Comparison of ENCODE assay signal across 15 cellular contexts in genomic region chr22:31734512-31734911, GRCh38. TPM values are rescaled to one million over a fixed set of nuclear protein-coding genes. Genes with fewer than 3 reads are reported as not detected.
A peak's percentile ranks its signal among the peaks of the same experiment; 100 is the strongest.
DNase-seq lines count a peak whose midpoint lies in the region; ATAC-seq lines count a peak whose summit lies in the region.
"Had no signal": no experiment of that assay in that cellular context is flagged by ENCODE, and none has a peak within 500 bp of the region (broad histone marks: within the 10 kb centered on the region; RNA-seq: fewer than 3 reads in every experiment).

No MANE protein-coding gene starts in this region.

- DNase-seq in A172 (ENCODE audit: low spot score) (peak; percentile 10), HPDE6-E6E7 (ENCODE audit: extremely low spot score) (peak; percentile 64), astrocyte of the hippocampus (ENCODE audit: low read depth, low spot score) (peak; percentile 60), iris pigment epithelial cell (ENCODE audit: low read depth) (peak; percentile 85)
- DNase-seq: activated CD4-positive, alpha-beta T cell treated with anti-CD3 and anti-CD28 coated beads for 1 hour; activated T-cell treated with anti-CD3 and anti-CD28 coated beads, Interleukin-2, amount 50 U/mL, for 48 hours; BE2C; body of pancreas; immature natural killer cell; NCI-H1092; NCI-H526 treated with DMSO at 0.1 percent for 48 hours had no signal

- no peak for ATAC-seq in GM19397 (IDR thresholded peaks at IDR 0.05; ENCODE audit: unreplicated experiment)
- ATAC-seq in HG03025 (IDR thresholded peaks at IDR 0.05; ENCODE audit: low FRiP score, unreplicated experiment) = no peak
- ATAC-seq in HG03095 (IDR thresholded peaks at IDR 0.05; ENCODE audit: unreplicated experiment) = no peak
- no peak for ATAC-seq in GM18519 (IDR thresholded peaks at IDR 0.05; ENCODE audit: low FRiP score, unreplicated experiment)
- ATAC-seq: body of pancreas had no signal

RNA-seq across cellular contexts. Expression of gene PRR14L, which starts 15.4 kb away (rescaled TPM):
- total RNA-seq in A172 (2014; rRNA removed; shearing (Covaris generic)) = 6.0 and 6.5 TPM in 2 replicates

RNA-seq across cellular contexts. Expression of gene DEPDC5, which starts 19.3 kb away (rescaled TPM):
- 1.9 and 5.8 TPM in 2 replicates for total RNA-seq in A172 (2014; rRNA removed; shearing (Covaris generic))

Comparison
In these comparisons a context has a peak if more than half of its experiments do, and no peak if none do; other contexts are left out.
1. DNase-seq: peak in every context shown above with its lines; median percentile 85 in iris pigment epithelial cell; 64 in HPDE6-E6E7; 60 in astrocyte of the hippocampus; 10 in A172.